9 cellular contexts compared by ENCODE assay signal in genomic region chr1:232012773-232013386, GRCh38.
DNase-seq lines count a peak whose midpoint lies in the region; ATAC-seq and TF ChIP-seq lines count a peak whose summit lies in the region.
"Had no signal": no experiment of that assay in that cellular context is flagged by ENCODE, and none has a peak within 500 bp of the region (broad histone marks: within the 10 kb centered on the region; RNA-seq: fewer than 3 reads in every experiment).

No MANE protein-coding gene starts in this region.

- peak overlapping the region; percentile 54 for H3K27ac ChIP-seq in psoas muscle

- H3K9me3 ChIP-seq in psoas muscle: no peaks in the 10 kb centered on the region

- WGBS in psoas muscle, 3 donors: 7 to 12% (median 12%) methylated on average over 10 of the region's 10 CpGs

- TF ChIP-seq POLR2A in GM18505 (IDR thresholded peaks at IDR 0.05; ENCODE audit: borderline replicate concordance, extremely low read depth, insufficient read depth, insufficient read length): no peak

- H3K27me3 ChIP-seq in psoas muscle (ENCODE audit: insufficient read depth in 3 of 3, low read length in 2 of 3): no peaks in the 10 kb centered on the region

- peak overlapping the region; percentile 6 for H3K4me3 ChIP-seq in fibroblast of the aortic adventitia (ENCODE audit: low read depth, low read length)
- no peak overlapping the region for H3K4me3 ChIP-seq in psoas muscle

- no peaks in the 10 kb centered on the region for H3K36me3 ChIP-seq in psoas muscle (ENCODE audit: insufficient read depth in 1 of 2, low read depth in 1 of 2)

- ATAC-seq in psoas muscle (peak; percentile 52 to 88 (median 86)), HG03196 (IDR thresholded peaks at IDR 0.05; ENCODE audit: unreplicated experiment) (no peak), HG02840 (IDR thresholded peaks at IDR 0.05; ENCODE audit: low FRiP score, unreplicated experiment) (no peak), HG03045 (IDR thresholded peaks at IDR 0.05; ENCODE audit: unreplicated experiment) (no peak), GM18505 (IDR thresholded peaks at IDR 0.05; ENCODE audit: unreplicated experiment) (no peak)
- ATAC-seq: Panc1 had no signal

- DNase-seq in Daoy (ENCODE audit: low read depth): peak; percentile 69
- peak; percentile 87 for DNase-seq in NCI-H69 (lab: John Stamatoyannopoulos, UW)
- peak; percentile 81 for DNase-seq in fibroblast of the aortic adventitia (ENCODE audit: low read depth)
- DNase-seq in psoas muscle: peak; percentile 35 to 59

- intact Hi-C loops in psoas muscle (cut with DNase I): no loop called here

- H3K4me1 ChIP-seq in psoas muscle: no peaks in the 10 kb centered on the region

- no peak for TF ChIP-seq CTCF in fibroblast of the aortic adventitia (IDR thresholded peaks at IDR 0.05; ENCODE audit: insufficient read depth, low read length)
- no peak for TF ChIP-seq CTCF in psoas muscle (IDR thresholded peaks at IDR 0.05)

Comparison
In these comparisons a context has a peak if more than half of its experiments do, and no peak if none do; other contexts are left out.
1. ATAC-seq: peak in psoas muscle (4 of 4); none in HG03196 (single experiment), HG02840 (single experiment), HG03045 (single experiment) and GM18505 (single experiment).
2. Peak in every context shown above with its lines, with median percentiles within 50 percentile points of each other: DNase-seq.